In genomic region chr14:63375772-63376171, GRCh38 we compare ENCODE assay signal across 27 cellular contexts. TPM values are rescaled to one million over a fixed set of nuclear protein-coding genes. Genes with fewer than 3 reads are reported as not detected.
DNase-seq lines count a peak whose midpoint lies in the region; ATAC-seq, FAIRE-seq and TF ChIP-seq lines count a peak whose summit lies in the region.
"Had no signal": no experiment of that assay in that cellular context is flagged by ENCODE, and none has a peak within 500 bp of the region (broad histone marks: within the 10 kb centered on the region; RNA-seq: fewer than 3 reads in every experiment).

No MANE protein-coding gene starts in this region.

- no peaks in the 10 kb centered on the region for H3K9me3 Mint-ChIP-seq in MCF 10A (ENCODE audit: unreplicated experiment)
- H3K9me3 Mint-ChIP-seq in WTC11 = no peaks in the 10 kb centered on the region
- H3K9me3 Mint-ChIP-seq: central memory CD8-positive, alpha-beta T cell; natural killer cell had no signal

- no TSS peak for BruUV-seq in MCF 10A (replicated peaks; lab: Mats Ljungman, UMichigan)

- intact Hi-C loops in MCF 10A (cut with micrococcal nuclease) = loop anchor here (10.0 kb wide), 1 partner anchor 201 kb away; no protein-coding TSS in a partner anchor
- intact Hi-C loops in breast epithelium (cut with DNase I; ENCODE audit: low total_unique reads) = no loop called here

- no peaks in the 10 kb centered on the region for H3K27me3 ChIP-seq in breast epithelium
- H3K27me3 ChIP-seq: adrenal gland had no signal

- DNase-seq in MCF 10A (ENCODE audit: unreplicated experiment) (peak; percentile 75), breast epithelium (ENCODE audit: low spot score in 2 of 2) (no peak), WTC11 (ENCODE audit: low spot score) (no peak), fibroblast of pulmonary artery (ENCODE audit: low read depth) (peak; percentile 45), urothelium cell line (ENCODE audit: low spot score) (no peak), activated gamma-delta T cell (lab: John Stamatoyannopoulos, UW) (no peak)
- no peak for DNase-seq in activated effector memory CD4-positive, alpha-beta T cell treated with anti-CD3 and anti-CD28 coated beads, Interleukin-2, amount 50 U/mL, for 16 hours
- DNase-seq: activated CD4-positive, alpha-beta T cell treated with anti-CD3 and anti-CD28 coated beads, Interleukin-2, amount 10 ng/mL, durations not matched to agents 7 days and 5 days; activated CD8-positive, alpha-beta memory T cell treated with anti-CD3 and anti-CD28 coated beads, Interleukin-2, amount 50 U/mL, for 4 hours; activated effector memory CD4-positive, alpha-beta T cell treated with Interleukin-2 at 50 U/mL for 16 hours; adrenal gland; H7; natural killer cell; NCI-H1048; NCI-H2029; NCI-H510A; small intestine; stimulated activated CD4-positive, alpha-beta T cell treated with anti-CD3 and anti-CD28 coated beads, Interleukin-2, amount 100 ng/mL, for 48 hours; SW 1271 had no signal

- no peaks in the 10 kb centered on the region for H3K4me1 ChIP-seq in breast epithelium
- H3K4me1 ChIP-seq: adrenal gland had no signal

- H3K36me3 ChIP-seq in breast epithelium = no peaks in the 10 kb centered on the region
- H3K36me3 ChIP-seq: adrenal gland had no signal

- H3K27ac ChIP-seq in breast epithelium = no peak overlapping the region
- H3K27ac ChIP-seq: 22Rv1, adrenal gland, KMS-11 had no signal

- H3K9me3 ChIP-seq in breast epithelium = no peaks in the 10 kb centered on the region
- H3K9me3 ChIP-seq: adrenal gland had no signal

- FAIRE-seq in urothelium cell line (lab: Jason Lieb, UNC) = peak; percentile 50
- FAIRE-seq: small intestine, TTC549 had no signal

- POLR2A ChIA-PET in MCF 10A (lab: Yijun Ruan, JAX) (no interaction called here), WTC11 (lab: Charles Lee) (no interaction called here)

- H3K4me1 Mint-ChIP-seq in MCF 10A (ENCODE audit: insufficient read depth, unreplicated experiment) (peaks cover 7% of the 10 kb centered on the region), WTC11 (no peaks in the 10 kb centered on the region)

- H3K27me3 Mint-ChIP-seq in MCF 10A (ENCODE audit: insufficient read depth, unreplicated experiment) = no peaks in the 10 kb centered on the region
- no peaks in the 10 kb centered on the region for H3K27me3 Mint-ChIP-seq in WTC11 (ENCODE audit: low read depth)
- H3K27me3 Mint-ChIP-seq: activated CD4-positive, alpha-beta T cell treated with anti-CD3 and anti-CD28 coated beads, Interleukin-2, amount 10 ng/mL, durations not matched to agents 7 days and 5 days; central memory CD8-positive, alpha-beta T cell had no signal

- H3K4me3 Mint-ChIP-seq in MCF 10A (ENCODE audit: unreplicated experiment) (no peak overlapping the region), WTC11 (no peak overlapping the region)
- H3K4me3 Mint-ChIP-seq: activated CD4-positive, alpha-beta T cell treated with anti-CD3 and anti-CD28 coated beads, Interleukin-2, amount 10 ng/mL, durations not matched to agents 7 days and 5 days; central memory CD8-positive, alpha-beta T cell; natural killer cell had no signal

- H3K27ac Mint-ChIP-seq in MCF 10A (ENCODE audit: low read depth, unreplicated experiment) (peak overlapping the region; percentile 28), WTC11 (no peak overlapping the region)
- H3K27ac Mint-ChIP-seq: activated CD4-positive, alpha-beta T cell treated with anti-CD3 and anti-CD28 coated beads, Interleukin-2, amount 10 ng/mL, durations not matched to agents 7 days and 5 days; natural killer cell had no signal

- TF ChIP-seq CTCF in MCF 10A (IDR thresholded peaks at IDR 0.05; ENCODE audit: unreplicated experiment) = no peak
- TF ChIP-seq CTCF in breast epithelium (IDR thresholded peaks at IDR 0.05) = no peak
- TF ChIP-seq CTCF in WTC11 (IDR thresholded peaks at IDR 0.05) = no peak
- no peak for TF ChIP-seq CTCF in fibroblast of pulmonary artery (IDR thresholded peaks at IDR 0.05; ENCODE audit: low read length, missing control alignments)

- ATAC-seq in WTC11 (no peak), HG03342 (IDR thresholded peaks at IDR 0.05; ENCODE audit: unreplicated experiment) (no peak)
- ATAC-seq: natural killer cell had no signal

- CTCF ChIA-PET in MCF 10A (lab: Yijun Ruan, JAX) (interaction anchor here (0.8 kb wide), 1 partner anchor 1195 kb away, joined by 4 read pairs; no protein-coding TSS in a partner anchor), WTC11 (lab: Charles Lee) (no interaction called here)

- no peak overlapping the region for H3K4me3 ChIP-seq in breast epithelium
- no peak overlapping the region for H3K4me3 ChIP-seq in fibroblast of pulmonary artery (replicated peaks; ENCODE audit: low read depth, low read length)
- H3K4me3 ChIP-seq: adrenal gland had no signal

- no peak for TF ChIP-seq POLR2A in breast epithelium (IDR thresholded peaks at IDR 0.05)

- H3K36me3 Mint-ChIP-seq in MCF 10A (ENCODE audit: insufficient read depth, unreplicated experiment) = peaks cover 44% of the 10 kb centered on the region
- peaks cover 20% of the 10 kb centered on the region for H3K36me3 Mint-ChIP-seq in WTC11

TF ChIP-seq in WTC11, 78 proteins besides CTCF, POLR2A, EP300 and RAD21:
- no peak for TF ChIP-seq SMAD4 (CRISPR knock-in tag; IDR thresholded peaks at IDR 0.05)
- peak; percentile 71 for TF ChIP-seq GABPB1 (CRISPR knock-in tag; IDR thresholded peaks at IDR 0.05)

RNA-seq across cellular contexts. Expression of gene GPHB5, which starts 57.0 kb away (rescaled TPM):
- total RNA-seq in MCF 10A (2022) = not detected in 2 replicates
- total RNA-seq in breast epithelium = not detected
- total RNA-seq in WTC11 (2021) = not detected in 3 replicates
- total RNA-seq: activated CD4-positive, alpha-beta T cell treated with anti-CD3 and anti-CD28 coated beads, Interleukin-2, amount 10 ng/mL, durations not matched to agents 7 days and 5 days; adrenal gland; H7; mesenteric fat pad; natural killer cell; posterior vena cava; urinary bladder had no signal

Comparison
In these comparisons a context has a peak if more than half of its experiments do, and no peak if none do; other contexts are left out.
1. DNase-seq: peak in MCF 10A (single experiment) and fibroblast of pulmonary artery (single experiment); none in breast epithelium (0 of 2), WTC11 (single experiment), urothelium cell line (single experiment), activated gamma-delta T cell (single experiment) and activated effector memory CD4-positive, alpha-beta T cell treated with anti-CD3 and anti-CD28 coated beads, Interleukin-2, amount 50 U/mL, for 16 hours (single experiment).